8 cellular contexts compared by ENCODE assay signal in the genomic region with DNA sequence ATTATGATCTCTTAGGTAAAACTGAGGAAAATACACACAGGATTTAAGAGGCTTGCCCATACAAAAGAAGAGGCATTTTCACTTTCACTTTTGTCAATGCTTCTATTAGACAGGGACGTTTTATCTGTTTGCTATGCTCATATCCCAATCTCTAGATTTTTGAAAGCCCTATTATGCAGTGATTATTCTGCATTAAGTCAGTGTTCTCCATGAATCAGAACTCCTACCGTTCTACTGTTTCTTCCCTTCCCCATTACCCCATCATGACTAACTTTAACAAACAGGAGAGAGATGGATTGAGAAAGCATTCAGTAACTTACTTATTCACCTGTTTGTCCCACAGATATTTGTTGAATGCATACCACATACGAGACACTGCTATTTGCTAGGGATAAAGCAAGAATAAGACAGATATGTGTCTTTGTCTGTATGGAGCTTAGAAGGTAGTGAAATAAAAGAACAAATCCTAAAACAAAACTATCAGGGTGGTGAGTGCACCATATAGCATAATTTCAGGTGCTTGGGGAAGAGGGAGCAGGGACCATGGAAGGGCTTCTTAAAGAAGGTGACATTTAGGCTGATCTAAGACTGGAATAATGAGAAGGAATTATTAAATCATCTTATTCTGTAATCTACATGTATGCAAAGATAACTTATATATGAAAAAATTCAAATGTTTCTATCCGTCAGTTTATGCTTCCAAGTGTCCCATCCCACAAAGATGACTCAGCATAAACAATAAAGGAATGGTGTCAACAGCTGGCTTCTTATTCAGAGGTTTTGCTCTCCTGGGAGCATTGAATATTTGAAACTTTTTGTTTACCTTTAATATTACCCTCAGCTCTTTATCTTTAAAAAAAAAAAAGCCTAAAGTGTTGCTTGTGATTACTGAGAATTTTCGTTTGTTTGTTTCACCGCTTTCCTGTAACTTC.
A peak's percentile ranks its signal among the peaks of the same experiment; 100 is the strongest.
DNase-seq lines count a peak whose midpoint lies in the region; ATAC-seq, FAIRE-seq and TF ChIP-seq lines count a peak whose summit lies in the region.

No MANE protein-coding gene starts in this region.

- H3K4me3 Mint-ChIP-seq in natural killer cell, result peak overlapping the region; percentile 86

- 7% methylated on average over 6 of the region's 6 CpGs for WGBS in K562 (ENCODE audit: insufficient coverage, low coverage, missing lambda C conversion rate)

- FAIRE-seq in K562 (lab: Jason Lieb, UNC), result peak; percentile 46

- intact Hi-C loops in K562 (cut with micrococcal nuclease), result no loop called here
- intact Hi-C loops in natural killer cell (cut with micrococcal nuclease), result no loop called here

- no peak for TF ChIP-seq EP300 in K562 (IDR thresholded peaks at IDR 0.05; ENCODE audit: low read length)

- no peak overlapping the region for H3K27ac ChIP-seq in KMS-11
- no peak overlapping the region for H3K27ac ChIP-seq in K562 (ENCODE audit: extremely low read depth, low read depth, low read length)

- ATAC-seq in GM21381 (IDR thresholded peaks at IDR 0.05; ENCODE audit: unreplicated experiment), result peak; percentile 79
- ATAC-seq in K562, result peak; percentile 62
- peak in 1 of 3 donors; percentile 62 for ATAC-seq in natural killer cell

- CTCF ChIA-PET in K562 (lab: Yijun Ruan, JAX; ENCODE audit: low intra/inter-chr PET ratio), result interaction anchor here (0.7 kb wide), 1 partner anchor 530 kb away, joined by 4 read pairs; no protein-coding TSS in a partner anchor

- TF ChIP-seq POLR2A in K562 (conservative IDR thresholded peaks at IDR 0.05), result no peak

- peak; percentile 1 for DNase-seq in EH (ENCODE audit: low read depth)
- peak in 1 of 4 experiments; percentile 4 for DNase-seq in K562 (ENCODE audit: extremely low read depth in 1 of 4, low spot score in 3 of 4)
- no peak for DNase-seq in natural killer cell
- no peak for DNase-seq in NCI-H345 treated with DMSO at 0.1 percent for 48 hours (lab: John Stamatoyannopoulos, UW; ENCODE audit: unreplicated experiment)
- DNase-seq in mesenteric fat pad (ENCODE audit: low spot score), result no peak
- DNase-seq in UCSD-AML1 (lab: John Stamatoyannopoulos, UW; ENCODE audit: unreplicated experiment), result no peak

- H3K4me2 ChIP-seq in KMS-11 (peak overlapping the region; percentile 74), K562 (ENCODE audit: insufficient read depth, low read length) (peak overlapping the region; percentile 48)

- H3K27me3 ChIP-seq in KMS-11 (ENCODE audit: insufficient read depth, low read depth) (no peaks in the 10 kb centered on the region), K562 (ENCODE audit: control insufficient read depth in 2 of 2, insufficient read depth in 2 of 2, low read length in 2 of 2) (no peaks in the 10 kb centered on the region)

- H3K4me3 ChIP-seq in KMS-11 (IDR thresholded peaks at IDR 0.05; ENCODE audit: insufficient read depth, low read depth, low read length) (no peak overlapping the region), K562 (no peak overlapping the region)

- in situ Hi-C loops in K562 (cut with MboI), result no loop called here

- POLR2A ChIA-PET in K562 (lab: Yijun Ruan, JAX), result no interaction called here

- no peaks in the 10 kb centered on the region for H3K9me1 ChIP-seq in K562 (ENCODE audit: control insufficient read depth, insufficient read depth, low read length)

- peaks cover 6 to 9% of the 10 kb centered on the region in 2 donors for H3K27me3 Mint-ChIP-seq in natural killer cell (ENCODE audit: low read depth in 2 of 2)

- no peaks in the 10 kb centered on the region for H3K36me3 Mint-ChIP-seq in natural killer cell

- peak overlapping the region; percentile 22 for H3K9ac ChIP-seq in KMS-11
- no peak overlapping the region for H3K9ac ChIP-seq in K562 (ENCODE audit: insufficient read depth in 1 of 2, low read depth in 2 of 2, low read length in 2 of 2)

- H3K79me2 ChIP-seq in KMS-11 (ENCODE audit: insufficient read depth, low read depth), result no peaks in the 10 kb centered on the region
- no peaks in the 10 kb centered on the region for H3K79me2 ChIP-seq in K562 (ENCODE audit: control insufficient read depth, insufficient read depth, low read length)

- H2AFZ ChIP-seq in KMS-11 (ENCODE audit: low read depth) (peak overlapping the region; percentile 77), K562 (ENCODE audit: low read depth, low read length) (peak overlapping the region; percentile 67)

- H3K9me3 ChIP-seq in K562 (replicated peaks; ENCODE audit: control insufficient read depth, insufficient read depth, low read depth, low read length), result no peaks in the 10 kb centered on the region

- peaks cover 12% of the 10 kb centered on the region for H3K4me1 ChIP-seq in KMS-11 (ENCODE audit: low read depth, poor library complexity, severe bottlenecking)
- no peaks in the 10 kb centered on the region for H3K4me1 ChIP-seq in K562 (replicated peaks in 1 of 2; ENCODE audit: control insufficient read depth in 2 of 2, insufficient read depth in 2 of 2, low read length in 2 of 2)

- no peaks in the 10 kb centered on the region for H3K9me3 Mint-ChIP-seq in natural killer cell

- TF ChIP-seq CTCF in KMS-11 (conservative IDR thresholded peaks at IDR 0.05; ENCODE audit: low read depth, low read length) (no peak), K562 (IDR thresholded peaks at IDR 0.05 in 2 of 3, conservative IDR thresholded peaks at IDR 0.05 in 1 of 3; ENCODE audit: insufficient read depth in 2 of 3, low read depth in 1 of 3, low read length in 3 of 3) (no peak), natural killer cell (IDR thresholded peaks at IDR 0.05) (no peak)

- no peak for TF ChIP-seq RAD21 in K562 (CRISPR knock-in tag; conservative IDR thresholded peaks at IDR 0.05 in 1 of 2, IDR thresholded peaks at IDR 0.05 in 1 of 2)

- H3K4me1 Mint-ChIP-seq in natural killer cell, result peaks cover 11 to 16% of the 10 kb centered on the region in 2 donors

- H4K20me1 ChIP-seq in KMS-11 (ENCODE audit: insufficient read depth), result no peaks in the 10 kb centered on the region
- H4K20me1 ChIP-seq in K562 (replicated peaks; ENCODE audit: control insufficient read depth, insufficient read depth, low read length), result no peaks in the 10 kb centered on the region

- peak overlapping the region; percentile 35 to 79 for H3K27ac Mint-ChIP-seq in natural killer cell

- BruUV-seq in K562 (replicated peaks; lab: Mats Ljungman, UMichigan), result no TSS peak

- H3K36me3 ChIP-seq in KMS-11 (ENCODE audit: insufficient read depth) (no peaks in the 10 kb centered on the region), K562 (ENCODE audit: control insufficient read depth, insufficient read depth, low read length) (no peaks in the 10 kb centered on the region)

TF ChIP-seq in K562, 482 proteins besides CTCF, POLR2A, EP300 and RAD21 (continues in another document):
- TF ChIP-seq MAFF (IDR thresholded peaks at IDR 0.05; ENCODE audit: low read length) (peak; percentile 92), TCFL5 (CRISPR knock-in tag; conservative IDR thresholded peaks at IDR 0.05) (no peak), ZNF830 (CRISPR knock-in tag; IDR thresholded peaks at IDR 0.05) (no peak), RAD51 (IDR thresholded peaks at IDR 0.05; ENCODE audit: borderline replicate concordance, low read depth) (no peak), E2F3 (CRISPR knock-in tag; IDR thresholded peaks at IDR 0.05) (no peak), ZNF280B (CRISPR knock-in tag; IDR thresholded peaks at IDR 0.05) (no peak), SNRNP70 (optimal IDR thresholded peaks at IDR 0.05; ENCODE audit: low read depth, low read length) (no peak), ZNF274 (IDR thresholded peaks at IDR 0.05; ENCODE audit: borderline replicate concordance, low read depth, low read length) (no peak), ZNF316 (IDR thresholded peaks at IDR 0.05) (peak; percentile 95), ZNF165 (CRISPR knock-in tag; IDR thresholded peaks at IDR 0.05; ENCODE audit: borderline replicate concordance) (no peak), RBBP5 (IDR thresholded peaks at IDR 0.05; ENCODE audit: borderline replicate concordance, insufficient read depth, low read length, poor library complexity, severe bottlenecking) (no peak), NR0B1 (IDR thresholded peaks at IDR 0.05; ENCODE audit: partially characterized antibody) (no peak)
- TF ChIP-seq, protein P1, sequence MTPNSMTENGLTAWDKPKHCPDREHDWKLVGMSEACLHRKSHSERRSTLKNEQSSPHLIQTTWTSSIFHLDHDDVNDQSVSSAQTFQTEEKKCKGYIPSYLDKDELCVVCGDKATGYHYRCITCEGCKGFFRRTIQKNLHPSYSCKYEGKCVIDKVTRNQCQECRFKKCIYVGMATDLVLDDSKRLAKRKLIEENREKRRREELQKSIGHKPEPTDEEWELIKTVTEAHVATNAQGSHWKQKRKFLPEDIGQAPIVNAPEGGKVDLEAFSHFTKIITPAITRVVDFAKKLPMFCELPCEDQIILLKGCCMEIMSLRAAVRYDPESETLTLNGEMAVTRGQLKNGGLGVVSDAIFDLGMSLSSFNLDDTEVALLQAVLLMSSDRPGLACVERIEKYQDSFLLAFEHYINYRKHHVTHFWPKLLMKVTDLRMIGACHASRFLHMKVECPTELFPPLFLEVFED (CRISPR knock-in tag; conservative IDR thresholded peaks at IDR 0.05), result no peak
